In genomic region chr4:162498168-162498567, GRCh38 we compare ENCODE assay signal across 13 cellular contexts.
DNase-seq lines count a peak whose midpoint lies in the region; ATAC-seq, FAIRE-seq and TF ChIP-seq lines count a peak whose summit lies in the region.
"Had no signal": no experiment of that assay in that cellular context is flagged by ENCODE, and none has a peak within 500 bp of the region (broad histone marks: within the 10 kb centered on the region; RNA-seq: fewer than 3 reads in every experiment).

No MANE protein-coding gene starts in this region.

- no peak overlapping the region for H3K4me2 ChIP-seq in Loucy (ENCODE audit: low read depth, low read length, poor library complexity, severe bottlenecking)
- no peak overlapping the region for H3K4me2 ChIP-seq in Karpas-422 (ENCODE audit: low read depth, low read length, poor library complexity, severe bottlenecking)

- H3K4me3 ChIP-seq in Loucy (ENCODE audit: low read length, poor library complexity, severe bottlenecking) (no peak overlapping the region), SK-N-MC (peak overlapping the region; percentile 73), pancreas (peak overlapping the region in 1 of 4 donors; percentile 22), Karpas-422 (ENCODE audit: low read length) (no peak overlapping the region)
- H3K4me3 ChIP-seq: K562, Peyer's patch had no signal

- H4K20me1 ChIP-seq in Loucy (ENCODE audit: insufficient read depth, low read length, poor library complexity, severe bottlenecking) = no peaks in the 10 kb centered on the region
- H4K20me1 ChIP-seq in Karpas-422 (ENCODE audit: insufficient read depth, low read depth, low read length) = no peaks in the 10 kb centered on the region

- H3K9ac ChIP-seq in Loucy (ENCODE audit: low read depth, low read length, poor library complexity, severe bottlenecking) (no peak overlapping the region), SK-N-MC (ENCODE audit: insufficient read length) (peak overlapping the region; percentile 70), Karpas-422 (ENCODE audit: low read length) (no peak overlapping the region)

- 13 to 19% methylated on average over 2 of the region's 2 CpGs for WGBS in pancreas, 2 donors

- H3K9me2 ChIP-seq in Loucy (replicated peaks; ENCODE audit: low read depth, low read length) (no peaks in the 10 kb centered on the region), Karpas-422 (replicated peaks; ENCODE audit: insufficient read depth, low read length) (no peaks in the 10 kb centered on the region)

- TF ChIP-seq CTCF in Loucy (conservative IDR thresholded peaks at IDR 0.05; ENCODE audit: low read length) (no peak), pancreas (IDR thresholded peaks at IDR 0.05) (no peak)

- intact Hi-C loops in left ventricle myocardium superior (cut with micrococcal nuclease) = no loop called here
- intact Hi-C loops in pancreas (cut with DNase I) = loop anchor here in 2 of 3 donors (10.0 kb wide), 1 partner anchor 837 kb away; the partner anchor contains the start of gene NPY1R (in 2 of the 2)

- no peaks in the 10 kb centered on the region for H3K79me2 ChIP-seq in Loucy (ENCODE audit: insufficient read depth, low read length)
- H3K79me2 ChIP-seq in Karpas-422 (ENCODE audit: low read length) = no peaks in the 10 kb centered on the region

- H3K27me3 ChIP-seq in Loucy (ENCODE audit: insufficient read depth, low read length, poor library complexity, severe bottlenecking) = no peaks in the 10 kb centered on the region
- no peaks in the 10 kb centered on the region for H3K27me3 ChIP-seq in pancreas
- no peaks in the 10 kb centered on the region for H3K27me3 ChIP-seq in Karpas-422 (ENCODE audit: low read length)
- H3K27me3 ChIP-seq: Peyer's patch had no signal

- ATAC-seq in left ventricle myocardium superior (peak; percentile 98), pancreas (peak; percentile 78 to 88 (median 83)), GM18870 (IDR thresholded peaks at IDR 0.05; ENCODE audit: unreplicated experiment) (no peak), GM21423 (IDR thresholded peaks at IDR 0.05; ENCODE audit: unreplicated experiment) (no peak)
- ATAC-seq: K562 had no signal

- H2AFZ ChIP-seq in Loucy (ENCODE audit: low read length) (peak overlapping the region; percentile 13; the same call in 1 of the 2 replicates), Karpas-422 (ENCODE audit: low read length) (no peak overlapping the region)

- H3K4me1 ChIP-seq in Loucy (ENCODE audit: insufficient read depth, low read length, poor library complexity, severe bottlenecking) (no peaks in the 10 kb centered on the region), pancreas (no peaks in the 10 kb centered on the region), Karpas-422 (ENCODE audit: low read length) (no peaks in the 10 kb centered on the region)
- H3K4me1 ChIP-seq: Peyer's patch had no signal

- H3K36me3 ChIP-seq in Loucy (ENCODE audit: insufficient read depth, low read length) (no peaks in the 10 kb centered on the region), SK-N-MC (ENCODE audit: insufficient read depth, low read length) (no peaks in the 10 kb centered on the region), pancreas (no peaks in the 10 kb centered on the region), Karpas-422 (ENCODE audit: insufficient read depth, low read length) (no peaks in the 10 kb centered on the region)
- H3K36me3 ChIP-seq: Peyer's patch had no signal

- no peak for FAIRE-seq in pancreas (lab: Jason Lieb, UNC)
- FAIRE-seq: K562 had no signal

- H3K27ac ChIP-seq in SK-N-MC (0 out of 2 replicates have a peak overlapping the region, but pooled peaks have one; percentile 21), pancreas (no peak overlapping the region), Karpas-422 (ENCODE audit: low read length) (no peak overlapping the region)
- H3K27ac ChIP-seq: Peyer's patch had no signal

- no peaks in the 10 kb centered on the region for H3K9me3 ChIP-seq in Loucy (ENCODE audit: insufficient read depth, low read depth, low read length)
- no peaks in the 10 kb centered on the region for H3K9me3 ChIP-seq in SK-N-MC (ENCODE audit: low read depth, low read length)
- H3K9me3 ChIP-seq in pancreas = no peaks in the 10 kb centered on the region
- H3K9me3 ChIP-seq in Karpas-422 (ENCODE audit: low read length) = no peaks in the 10 kb centered on the region
- H3K9me3 ChIP-seq: Peyer's patch had no signal

- DNase-seq in SK-N-MC (ENCODE audit: low read depth, low spot score) = no peak
- peak; percentile 58 for DNase-seq in left ventricle myocardium superior
- peak in 4 of 6 donors; percentile 29 to 47 (median 44) for DNase-seq in pancreas
- DNase-seq in Karpas-422 = no peak
- DNase-seq in NCI-H2171 (lab: John Stamatoyannopoulos, UW) = no peak
- DNase-seq: NCI-H1048, NCI-H146, NCI-H510A, Peyer's patch had no signal

- H3F3A ChIP-seq in Loucy (ENCODE audit: low read depth) = no peaks in the 10 kb centered on the region

Comparison
In these comparisons a context has a peak if more than half of its experiments do, and no peak if none do; other contexts are left out.
1. DNase-seq: peak in left ventricle myocardium superior (single experiment) and pancreas (4 of 6); none in SK-N-MC (single experiment), Karpas-422 (single experiment) and NCI-H2171 (single experiment).
2. ATAC-seq: peak in left ventricle myocardium superior (single experiment) and pancreas (4 of 4); none in GM18870 (single experiment) and GM21423 (single experiment).